Comparison of ENCODE assay signal across 19 cellular contexts in the genomic region with DNA sequence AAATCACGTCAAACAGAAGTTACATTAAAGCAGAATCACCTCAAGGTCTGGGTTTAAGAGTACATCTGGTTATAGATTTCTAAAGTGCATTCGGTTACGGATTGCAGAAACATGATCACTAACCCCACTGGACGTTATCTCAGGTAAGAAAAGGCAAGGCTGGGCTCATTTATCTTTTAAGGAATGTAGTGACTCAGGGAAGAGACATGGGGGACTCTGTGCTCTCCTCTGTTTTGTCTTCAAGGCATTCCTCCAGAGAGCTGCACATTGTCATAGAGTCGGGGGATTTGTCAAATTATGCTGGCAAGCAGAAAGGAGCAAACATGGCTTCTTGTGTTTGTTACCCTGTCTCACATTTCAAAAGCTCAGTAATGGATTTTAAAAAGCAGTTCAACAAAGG.
"Had no signal": no experiment of that assay in that cellular context is flagged by ENCODE, and none has a peak within 500 bp of the region (broad histone marks: within the 10 kb centered on the region; RNA-seq: fewer than 3 reads in every experiment).

No MANE protein-coding gene starts in this region.

- H3K9me3 ChIP-seq: breast epithelium, esophagus squamous epithelium, neutrophil, transverse colon had no signal

- H3K4me1 ChIP-seq: breast epithelium, esophagus squamous epithelium had no signal

- H3K4me3 Mint-ChIP-seq: activated naive CD8-positive, alpha-beta T cell treated with anti-CD3 and anti-CD28 coated beads for 36 hours; T-helper 17 cell had no signal

- H3K27me3 Mint-ChIP-seq: activated naive CD8-positive, alpha-beta T cell treated with anti-CD3 and anti-CD28 coated beads for 36 hours; T-helper 17 cell had no signal

- H3K27me3 ChIP-seq: breast epithelium, dorsolateral prefrontal cortex, esophagus squamous epithelium, neutrophil, transverse colon had no signal

- H3K36me3 ChIP-seq: breast epithelium had no signal

- H3K9me3 Mint-ChIP-seq: activated naive CD8-positive, alpha-beta T cell treated with anti-CD3 and anti-CD28 coated beads for 36 hours had no signal

- H3K4me3 ChIP-seq: breast epithelium, dorsolateral prefrontal cortex, esophagus squamous epithelium, transverse colon had no signal

- DNase-seq: activated CD4-positive, alpha-beta T cell treated with anti-CD3 and anti-CD28 coated beads, Interleukin-2, amount 50 U/mL, for 1 hour; activated CD4-positive, CD25-positive, alpha-beta regulatory T cell; activated naive CD8-positive, alpha-beta T cell treated with anti-CD3 and anti-CD28 coated beads for 36 hours; activated T-cell treated with anti-CD3 and anti-CD28 coated beads for 4 hours; anterior cingulate cortex; dorsolateral prefrontal cortex; esophagus squamous epithelium; foreskin fibroblast; head of caudate nucleus; kidney; left ventricle myocardium superior; mesenchymal stem cell; posterior cingulate gyrus; right cardiac atrium; small intestine; T-helper 17 cell; transverse colon had no signal

- H3K27ac Mint-ChIP-seq: activated naive CD8-positive, alpha-beta T cell treated with anti-CD3 and anti-CD28 coated beads for 36 hours; T-helper 17 cell had no signal

- ATAC-seq: left ventricle myocardium superior, right cardiac atrium, T-helper 17 cell had no signal

- H3K27ac ChIP-seq: breast epithelium, dorsolateral prefrontal cortex, esophagus squamous epithelium, neutrophil, transverse colon had no signal
